In the genomic region with DNA sequence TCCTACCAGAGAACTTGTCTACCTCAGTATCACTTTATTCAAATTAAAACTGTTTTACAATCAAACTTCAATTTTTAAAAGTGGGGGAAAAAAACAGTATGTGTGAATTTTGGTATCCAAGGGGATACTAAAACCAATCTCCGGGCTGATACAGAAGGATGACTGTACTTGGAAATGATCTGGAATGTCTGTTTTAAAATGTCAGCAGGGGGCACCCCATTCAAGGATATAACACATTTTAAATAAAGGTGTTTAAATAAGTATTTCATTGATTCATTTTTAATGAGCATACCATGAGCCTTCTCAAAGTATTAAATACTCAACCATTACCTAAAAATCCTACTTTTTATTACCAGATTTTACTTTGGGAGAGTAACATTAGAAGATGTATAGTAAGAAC, we compare ENCODE assay signal across 9 cellular contexts.
DNase-seq lines count a peak whose midpoint lies in the region; ATAC-seq, FAIRE-seq and TF ChIP-seq lines count a peak whose summit lies in the region.
"Had no signal": no experiment of that assay in that cellular context is flagged by ENCODE, and none has a peak within 500 bp of the region (broad histone marks: within the 10 kb centered on the region; RNA-seq: fewer than 3 reads in every experiment).

No MANE protein-coding gene starts in this region.

- H3K9me3 ChIP-seq in thoracic aorta = no peaks in the 10 kb centered on the region

- ATAC-seq in thoracic aorta (ENCODE audit: insufficient number of reproducible peaks, low FRiP score, low read depth) (no peak), GM18498 (IDR thresholded peaks at IDR 0.05; ENCODE audit: unreplicated experiment) (no peak), GM21825 (IDR thresholded peaks at IDR 0.05; ENCODE audit: unreplicated experiment) (no peak), GM18519 (IDR thresholded peaks at IDR 0.05; ENCODE audit: low FRiP score, unreplicated experiment) (no peak)
- ATAC-seq: naive thymus-derived CD8-positive, alpha-beta T cell had no signal

- H3K4me3 ChIP-seq in thoracic aorta = no peak overlapping the region

- peaks cover 3% of the 10 kb centered on the region; the same call in 1 of the 2 replicates for H3K27me3 Mint-ChIP-seq in HFFc6 (ENCODE audit: insufficient read depth)
- H3K27me3 Mint-ChIP-seq: naive thymus-derived CD8-positive, alpha-beta T cell had no signal

- no peak overlapping the region for H3K4me3 Mint-ChIP-seq in HFFc6
- H3K4me3 Mint-ChIP-seq: naive thymus-derived CD8-positive, alpha-beta T cell had no signal

- peaks cover 5% of the 10 kb centered on the region; the same call in 1 of the 2 replicates for H3K36me3 Mint-ChIP-seq in HFFc6 (ENCODE audit: low read depth)

- no peak overlapping the region for H3K27ac Mint-ChIP-seq in HFFc6

- DNase-seq in D721Med (ENCODE audit: insufficient read length, low spot score) = no peak
- DNase-seq in HFFc6 = peak; percentile 42
- DNase-seq in SW480 (ENCODE audit: low spot score) = peak; percentile 46
- DNase-seq in glomerular visceral epithelial cell (ENCODE audit: extremely low spot score) = peak; percentile 52
- DNase-seq in thoracic aorta (ENCODE audit: low spot score) = no peak

- H3K9me3 Mint-ChIP-seq in HFFc6 = no peaks in the 10 kb centered on the region

- peak; percentile 25 for FAIRE-seq in D721Med (lab: Jason Lieb, UNC)

- no peaks in the 10 kb centered on the region for H3K4me1 ChIP-seq in thoracic aorta (ENCODE audit: control insufficient read depth in 1 of 2, low read depth in 2 of 2)

- no peak overlapping the region for H3K27ac ChIP-seq in thoracic aorta

- no peaks in the 10 kb centered on the region for H3K36me3 ChIP-seq in thoracic aorta

- H3K27me3 ChIP-seq in thoracic aorta (replicated peaks; ENCODE audit: insufficient read depth) = no peaks in the 10 kb centered on the region

- peak; percentile 66 for TF ChIP-seq CTCF in D721Med (IDR thresholded peaks at IDR 0.05; ENCODE audit: insufficient read depth, missing control alignments)
- peak; percentile 80 for TF ChIP-seq CTCF in HFFc6 (IDR thresholded peaks at IDR 0.05)
- peak; percentile 57 for TF ChIP-seq CTCF in thoracic aorta (IDR thresholded peaks at IDR 0.05)

- H3K4me1 Mint-ChIP-seq in HFFc6 (ENCODE audit: low read depth) = peaks cover 5% of the 10 kb centered on the region

Comparison
In these comparisons a context has a peak if more than half of its experiments do, and no peak if none do; other contexts are left out.
1. DNase-seq: peak in HFFc6 (single experiment), SW480 (single experiment) and glomerular visceral epithelial cell (single experiment); none in D721Med (single experiment) and thoracic aorta (single experiment).
2. Peak in every context shown above with its lines, with median percentiles within 50 percentile points of each other: CTCF ChIP-seq.